ENCODE assay signal across 13 cellular contexts in genomic region chr1:55362558-55362957, GRCh38.
DNase-seq lines count a peak whose midpoint lies in the region; ATAC-seq, FAIRE-seq and TF ChIP-seq lines count a peak whose summit lies in the region.
"Had no signal": no experiment of that assay in that cellular context is flagged by ENCODE, and none has a peak within 500 bp of the region (broad histone marks: within the 10 kb centered on the region; RNA-seq: fewer than 3 reads in every experiment).

No MANE protein-coding gene starts in this region.

- in situ Hi-C loops in K562 (cut with MboI): no loop called here

- H3K79me2 ChIP-seq in K562 (ENCODE audit: control insufficient read depth, insufficient read depth, low read length): no peaks in the 10 kb centered on the region

- H3K36me3 ChIP-seq in K562 (ENCODE audit: control insufficient read depth, insufficient read depth, low read length) (no peaks in the 10 kb centered on the region), urinary bladder (ENCODE audit: insufficient read depth) (no peaks in the 10 kb centered on the region)

- no peaks in the 10 kb centered on the region for H3K4me1 ChIP-seq in K562 (replicated peaks in 1 of 2; ENCODE audit: control insufficient read depth in 2 of 2, insufficient read depth in 2 of 2, low read length in 2 of 2)
- no peaks in the 10 kb centered on the region for H3K4me1 ChIP-seq in urinary bladder (ENCODE audit: insufficient read depth)

- H3K27ac ChIP-seq in K562 (ENCODE audit: extremely low read depth, low read depth, low read length) (no peak overlapping the region), urinary bladder (ENCODE audit: low read depth) (peak overlapping the region; percentile 35)

- H3K4me3 Mint-ChIP-seq in activated T-cell treated with anti-CD3 and anti-CD28 coated beads, Interleukin-2, amount 50 U/mL, for 24 hours: no peak overlapping the region
- H3K4me3 Mint-ChIP-seq: activated B cell treated with CpG ODN at 0.5 μM for 24 hours; B cell; natural killer cell treated with Interleukin-12 subunit alpha and Interleukin-12 subunit beta and Interleukin-15 and Interleukin-18, amount 100 ng/mL, for 72 hours had no signal

- ATAC-seq in K562: no peak
- peak; percentile 92 for ATAC-seq in left ventricle myocardium superior
- ATAC-seq in HG02588 (IDR thresholded peaks at IDR 0.05; ENCODE audit: unreplicated experiment): no peak
- ATAC-seq in GM19035 (IDR thresholded peaks at IDR 0.05; ENCODE audit: unreplicated experiment): no peak
- ATAC-seq: natural killer cell treated with Interleukin-12 subunit alpha and Interleukin-12 subunit beta and Interleukin-15 and Interleukin-18, amount 100 ng/mL, for 72 hours had no signal

- CTCF ChIA-PET in K562 (lab: Yijun Ruan, JAX; ENCODE audit: low intra/inter-chr PET ratio): interaction anchor here (0.6 kb wide), 1 partner anchor 1458 kb away, joined by 4 read pairs; no protein-coding TSS in a partner anchor

- H3K4me1 Mint-ChIP-seq in activated T-cell treated with anti-CD3 and anti-CD28 coated beads, Interleukin-2, amount 50 U/mL, for 24 hours (ENCODE audit: low read depth): peaks cover 12% of the 10 kb centered on the region
- H3K4me1 Mint-ChIP-seq: activated B cell treated with CpG ODN at 0.5 μM for 24 hours, B cell had no signal

- peaks cover 2 to 12% of the 10 kb centered on the region in 2 experiments; a peak in 2 of 5 replicates for H3K27me3 ChIP-seq in K562 (ENCODE audit: control insufficient read depth in 2 of 2, insufficient read depth in 2 of 2, low read length in 2 of 2)

- no peak overlapping the region for H2AFZ ChIP-seq in K562 (ENCODE audit: low read depth, low read length)

- no peak overlapping the region for H3K9ac ChIP-seq in K562 (ENCODE audit: insufficient read depth in 1 of 2, low read depth in 2 of 2, low read length in 2 of 2)

- TF ChIP-seq POLR2A in K562 (conservative IDR thresholded peaks at IDR 0.05): no peak

- no peak for FAIRE-seq in K562 (lab: Jason Lieb, UNC)

- intact Hi-C loops in K562 (cut with micrococcal nuclease): no loop called here
- intact Hi-C loops in left ventricle myocardium superior (cut with micrococcal nuclease): no loop called here

- H4K20me1 ChIP-seq in K562 (replicated peaks; ENCODE audit: control insufficient read depth, insufficient read depth, low read length): no peaks in the 10 kb centered on the region

- peak overlapping the region; percentile 39 for H3K27ac Mint-ChIP-seq in activated T-cell treated with anti-CD3 and anti-CD28 coated beads, Interleukin-2, amount 50 U/mL, for 24 hours
- H3K27ac Mint-ChIP-seq: activated B cell treated with CpG ODN at 0.5 μM for 24 hours; B cell; natural killer cell treated with Interleukin-12 subunit alpha and Interleukin-12 subunit beta and Interleukin-15 and Interleukin-18, amount 100 ng/mL, for 72 hours had no signal

- BruUV-seq in K562 (replicated peaks; lab: Mats Ljungman, UMichigan): no TSS peak

- WGBS in K562 (ENCODE audit: insufficient coverage, low coverage, missing lambda C conversion rate): 0% methylated on average over 2 of the region's 3 CpGs
- 24% methylated on average over 3 of the region's 3 CpGs for WGBS in urinary bladder

- no peak overlapping the region for H3K4me2 ChIP-seq in K562 (ENCODE audit: insufficient read depth, low read length)

- no peak for TF ChIP-seq EP300 in K562 (IDR thresholded peaks at IDR 0.05; ENCODE audit: low read length)

- no peak for TF ChIP-seq RAD21 in K562 (CRISPR knock-in tag; conservative IDR thresholded peaks at IDR 0.05 in 1 of 2, IDR thresholded peaks at IDR 0.05 in 1 of 2)

- no peaks in the 10 kb centered on the region for H3K9me1 ChIP-seq in K562 (ENCODE audit: control insufficient read depth, insufficient read depth, low read length)

- POLR2A ChIA-PET in K562 (lab: Yijun Ruan, JAX): interaction anchor here (0.7 to 1.4 kb wide), 2 partner anchors 9 to 11 kb away, joined by 3 to 4 read pairs; no protein-coding TSS in a partner anchor

- no peaks in the 10 kb centered on the region for H3K9me3 ChIP-seq in K562 (replicated peaks; ENCODE audit: control insufficient read depth, insufficient read depth, low read depth, low read length)

- H3K4me3 ChIP-seq in K562 (no peak overlapping the region), urinary bladder (ENCODE audit: low read depth, low read length) (no peak overlapping the region)

- no peak for TF ChIP-seq CTCF in K562 (IDR thresholded peaks at IDR 0.05 in 2 of 3, conservative IDR thresholded peaks at IDR 0.05 in 1 of 3; ENCODE audit: insufficient read depth in 2 of 3, low read depth in 1 of 3, low read length in 3 of 3)

- DNase-seq in activated T-cell treated with anti-CD3 and anti-CD28 coated beads, Interleukin-2, amount 50 U/mL, for 24 hours: no peak
- DNase-seq in activated T-cell treated with anti-CD3 and anti-CD28 coated beads for 4 hours (no peak), K562 (ENCODE audit: extremely low read depth in 1 of 4, low spot score in 3 of 4) (no peak), left ventricle myocardium superior (no peak), AML-193 (lab: John Stamatoyannopoulos, UW) (no peak)
- DNase-seq: activated B cell treated with CpG ODN at 0.5 μM for 24 hours, anterior cingulate cortex, NCI-H1417 treated with DMSO at 0.1 percent for 48 hours had no signal

- no peaks in the 10 kb centered on the region for H3K9me3 Mint-ChIP-seq in activated T-cell treated with anti-CD3 and anti-CD28 coated beads, Interleukin-2, amount 50 U/mL, for 24 hours
- H3K9me3 Mint-ChIP-seq: activated B cell treated with CpG ODN at 0.5 μM for 24 hours; natural killer cell treated with Interleukin-12 subunit alpha and Interleukin-12 subunit beta and Interleukin-15 and Interleukin-18, amount 100 ng/mL, for 72 hours had no signal

- H3K27me3 Mint-ChIP-seq in activated T-cell treated with anti-CD3 and anti-CD28 coated beads, Interleukin-2, amount 50 U/mL, for 24 hours: peaks cover 14% of the 10 kb centered on the region

- no peaks in the 10 kb centered on the region for H3K36me3 Mint-ChIP-seq in activated T-cell treated with anti-CD3 and anti-CD28 coated beads, Interleukin-2, amount 50 U/mL, for 24 hours (ENCODE audit: low read depth)
- H3K36me3 Mint-ChIP-seq: natural killer cell treated with Interleukin-12 subunit alpha and Interleukin-12 subunit beta and Interleukin-15 and Interleukin-18, amount 100 ng/mL, for 72 hours had no signal

TF ChIP-seq in K562, 482 proteins besides CTCF, POLR2A, EP300 and RAD21:
- TF ChIP-seq ZNF121 (CRISPR knock-in tag; conservative IDR thresholded peaks at IDR 0.05) (no peak), MAFG (tag; conservative IDR thresholded peaks at IDR 0.05) (peak; percentile 54; the same call in 1 of the 2 replicates), JUN (IDR thresholded peaks at IDR 0.05; ENCODE audit: borderline replicate concordance, low read depth, low read length) (0 out of 2 replicates have a peak, but pooled peaks have one; percentile 39), JUN (CRISPR knock-in tag; IDR thresholded peaks at IDR 0.05; ENCODE audit: borderline replicate concordance) (no peak), GABPA (tag; conservative IDR thresholded peaks at IDR 0.05; ENCODE audit: low read depth) (0 out of 2 replicates have a peak, but pooled peaks have one; percentile 5), FOSL1 (tag; conservative IDR thresholded peaks at IDR 0.05) (peak; percentile 20; the same call in 1 of the 2 replicates), HOXB6 (CRISPR knock-in tag; IDR thresholded peaks at IDR 0.05; ENCODE audit: borderline replicate concordance) (no peak), THRA (IDR thresholded peaks at IDR 0.05) (no peak), JUND (IDR thresholded peaks at IDR 0.05; ENCODE audit: borderline replicate concordance, low read depth, low read length) (peak; percentile 18; the same call in 1 of the 2 replicates), JUND (tag; IDR thresholded peaks at IDR 0.05; ENCODE audit: borderline replicate concordance, low read depth, low read length) (0 out of 3 replicates have a peak, but pooled peaks have one; percentile 65), ATF7 (IDR thresholded peaks at IDR 0.05) (peak; percentile 30; the same call in 1 of the 2 replicates), ZNF589 (CRISPR knock-in tag; IDR thresholded peaks at IDR 0.05; ENCODE audit: low read depth) (0 out of 2 replicates have a peak, but pooled peaks have one; percentile 40), NFE2 (IDR thresholded peaks at IDR 0.05; ENCODE audit: low read depth) (peak; percentile 43; the same call in 1 of the 2 replicates), ATF3 (IDR thresholded peaks at IDR 0.05) (peak; percentile 54; the same call in 1 of the 2 replicates), ATF3 (CRISPR knock-in tag; conservative IDR thresholded peaks at IDR 0.05) (no peak), NR2C2 (CRISPR knock-in tag; IDR thresholded peaks at IDR 0.05) (no peak), NR2C2 (tag; IDR thresholded peaks at IDR 0.05) (peak; percentile 38; the same call in 1 of the 2 replicates)
TF ChIP-seq in K562: peak in this region for 10.
